In the genomic region with DNA sequence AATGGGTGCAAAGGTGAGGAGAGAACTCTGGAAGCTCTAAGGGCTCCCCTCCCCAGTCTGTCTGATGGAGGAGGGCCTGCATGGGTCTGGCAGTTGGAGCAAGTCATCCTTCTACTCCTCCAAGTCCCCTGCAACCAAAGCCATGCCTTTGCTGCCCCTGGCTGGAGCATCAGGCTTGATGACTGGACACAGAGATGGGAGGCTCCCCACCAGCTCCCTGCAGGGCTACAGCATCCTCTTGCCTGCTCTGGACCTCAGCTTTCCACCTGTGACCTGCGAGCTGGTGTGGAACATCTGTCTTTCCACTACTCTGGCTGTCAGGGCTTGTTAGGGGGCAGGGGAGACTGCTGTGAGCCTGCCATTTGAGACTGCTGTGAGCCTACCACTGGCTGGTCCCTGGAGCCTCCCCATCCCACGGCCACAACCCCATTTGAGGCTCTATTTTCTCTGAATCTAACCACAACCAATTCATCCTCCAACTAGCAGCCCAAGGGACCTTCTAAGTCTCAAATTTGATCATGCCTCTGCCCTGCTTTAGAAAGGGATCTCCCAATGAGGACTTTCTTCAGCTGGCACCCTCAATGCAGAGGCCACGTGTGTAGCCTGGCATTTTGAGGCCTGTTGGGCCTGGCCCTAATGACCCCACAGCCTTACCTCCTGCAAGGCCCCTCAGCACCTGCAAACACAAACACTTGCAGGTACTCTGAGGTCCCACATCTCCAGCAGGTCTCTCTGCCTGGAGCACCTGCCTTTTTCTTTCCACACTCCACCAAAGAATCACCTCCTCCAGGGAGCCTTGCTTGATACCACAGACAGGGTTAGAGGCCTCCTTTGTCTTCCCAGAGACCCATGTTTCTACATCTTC, we compare ENCODE assay signal across 11 cellular contexts. TPM values are rescaled to one million over a fixed set of nuclear protein-coding genes. Genes with fewer than 3 reads are reported as not detected.
"Had no signal": no experiment of that assay in that cellular context is flagged by ENCODE, and none has a peak within 500 bp of the region (broad histone marks: within the 10 kb centered on the region; RNA-seq: fewer than 3 reads in every experiment).

No MANE protein-coding gene starts in this region.

- H3K4me3 Mint-ChIP-seq: activated naive CD4-positive, alpha-beta T cell treated with anti-CD3 and anti-CD28 coated beads for 36 hours; mesothelial cell of epicardium; neural crest cell; stimulated activated naive CD8-positive, alpha-beta T cell treated with anti-CD3 and anti-CD28 coated beads, Interleukin-15, Interleukin-2, amounts not matched to agents 100 ng/mL and 50 ng/mL, for 24 hours; T-helper 17 cell had no signal

- DNase-seq: activated CD4-positive, alpha-beta T cell treated with anti-CD3 and anti-CD28 coated beads for 48 hours; activated naive CD4-positive, alpha-beta T cell treated with anti-CD3 and anti-CD28 coated beads for 36 hours; lower lobe of right lung; retina; stimulated activated CD4-positive, alpha-beta T cell treated with anti-CD3 and anti-CD28 coated beads, Interleukin-15, amount 100 ng/mL, for 24 hours; stimulated activated CD4-positive, alpha-beta T cell treated with anti-CD3 and anti-CD28 coated beads, Interleukin-4, amount 100 ng/mL, for 1 hour; T-helper 17 cell had no signal

- H3K36me3 Mint-ChIP-seq: mesothelial cell of epicardium had no signal

- H3K27me3 Mint-ChIP-seq: stimulated activated naive CD8-positive, alpha-beta T cell treated with anti-CD3 and anti-CD28 coated beads, Interleukin-15, Interleukin-2, amounts not matched to agents 100 ng/mL and 50 ng/mL, for 24 hours had no signal

- H3K9me3 Mint-ChIP-seq: activated naive CD4-positive, alpha-beta T cell treated with anti-CD3 and anti-CD28 coated beads for 36 hours; mesothelial cell of epicardium; neural crest cell; stimulated activated naive CD8-positive, alpha-beta T cell treated with anti-CD3 and anti-CD28 coated beads, Interleukin-15, Interleukin-2, amounts not matched to agents 100 ng/mL and 50 ng/mL, for 24 hours had no signal

- H3K27ac Mint-ChIP-seq: activated naive CD4-positive, alpha-beta T cell treated with anti-CD3 and anti-CD28 coated beads for 36 hours; mesothelial cell of epicardium; stimulated activated naive CD8-positive, alpha-beta T cell treated with anti-CD3 and anti-CD28 coated beads, Interleukin-15, Interleukin-2, amounts not matched to agents 100 ng/mL and 50 ng/mL, for 24 hours; T-helper 17 cell had no signal

- ATAC-seq: left colon, T-helper 17 cell had no signal

RNA-seq across cellular contexts. Expression of a gene that starts 9.9 kb away (rescaled TPM):
- total RNA-seq: activated naive CD4-positive, alpha-beta T cell treated with anti-CD3 and anti-CD28 coated beads for 36 hours; neural crest cell; T-helper 17 cell had no signal
